Comparison of ENCODE assay signal across 9 cellular contexts in the genomic region with DNA sequence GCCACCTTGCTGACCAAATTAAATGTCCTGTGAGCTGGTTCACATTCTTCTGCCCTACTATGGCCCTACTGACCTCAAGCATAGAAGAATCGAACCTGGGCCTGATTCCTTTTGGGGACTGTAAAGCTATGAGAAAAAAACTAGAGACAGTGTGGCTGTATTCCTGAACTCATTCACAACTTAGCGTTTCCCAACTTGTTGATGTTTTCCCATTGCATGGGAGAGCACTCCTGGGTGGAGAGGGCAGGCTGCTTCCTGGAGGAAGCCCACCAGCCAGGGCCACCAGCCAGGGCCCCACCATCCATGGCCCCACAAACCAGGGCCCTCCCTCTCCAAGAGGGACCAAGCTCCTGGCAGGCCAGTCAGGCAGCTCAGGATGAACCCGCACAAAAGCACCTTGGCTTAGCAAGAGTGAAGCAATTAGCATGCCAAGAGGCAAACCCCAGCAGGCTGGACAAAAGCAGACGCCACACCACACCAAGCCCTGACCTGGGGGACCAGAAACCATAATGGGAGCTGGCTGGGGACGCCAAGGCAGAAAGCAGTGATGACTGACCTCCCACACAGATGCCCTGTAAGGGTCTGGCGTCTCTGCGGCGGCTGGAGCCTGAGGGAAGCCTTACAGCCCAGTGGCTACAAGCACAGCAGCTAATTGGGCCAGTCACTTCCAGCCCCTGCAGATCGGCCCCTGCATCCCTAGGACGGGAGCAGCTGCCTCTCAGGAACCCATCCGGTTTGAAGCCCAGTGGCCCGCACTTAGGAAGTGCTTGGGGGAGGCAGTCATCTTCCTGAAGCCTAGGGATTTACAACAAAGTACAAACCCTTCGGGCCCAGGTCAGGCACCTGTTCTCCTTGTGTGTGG. TPM values are rescaled to one million over a fixed set of nuclear protein-coding genes. Genes with fewer than 3 reads are reported as not detected.
DNase-seq lines count a peak whose midpoint lies in the region; ATAC-seq and TF ChIP-seq lines count a peak whose summit lies in the region.
"Had no signal": no experiment of that assay in that cellular context is flagged by ENCODE, and none has a peak within 500 bp of the region (broad histone marks: within the 10 kb centered on the region; RNA-seq: fewer than 3 reads in every experiment).

No MANE protein-coding gene starts in this region.

- H3K27ac Mint-ChIP-seq in T-cell (peak overlapping the region; percentile 100), glutamatergic neuron (ENCODE audit: unreplicated experiment) (no peak overlapping the region)

- peak; percentile 17 for DNase-seq in EH (ENCODE audit: low read depth)
- no peak for DNase-seq in T-cell
- DNase-seq in glutamatergic neuron = no peak
- peak; percentile 82 for DNase-seq in retina
- no peak for DNase-seq in superior temporal gyrus (ENCODE audit: extremely low spot score)
- no peak for DNase-seq in NCI-H1436 treated with DMSO at 0.1 percent for 48 hours (lab: John Stamatoyannopoulos, UW)
- DNase-seq: occipital lobe had no signal

- no peak for TF ChIP-seq CTCF in glutamatergic neuron (IDR thresholded peaks at IDR 0.05; ENCODE audit: partially characterized antibody, unreplicated experiment)

- H3K27me3 Mint-ChIP-seq in T-cell = no peaks in the 10 kb centered on the region
- H3K27me3 Mint-ChIP-seq in glutamatergic neuron (ENCODE audit: unreplicated experiment) = peaks cover 7% of the 10 kb centered on the region

- ATAC-seq in T-cell (replicated peaks in 1 of 4) (no peak), HG03571 (IDR thresholded peaks at IDR 0.05; ENCODE audit: unreplicated experiment) (no peak), HG03095 (IDR thresholded peaks at IDR 0.05; ENCODE audit: unreplicated experiment) (no peak)

- H3K4me3 Mint-ChIP-seq in T-cell (peak overlapping the region; percentile 95 to 100 (median 100)), glutamatergic neuron (ENCODE audit: unreplicated experiment) (peak overlapping the region; percentile 96)

- CTCF ChIA-PET in T-cell (lab: Charles Lee) = interaction anchor here (0.6 to 1.1 kb wide), 3 partner anchors 27 to 402 kb away, joined by 3 to 4 read pairs (median 3); no protein-coding TSS in a partner anchor

- POLR2A ChIA-PET in T-cell (lab: Charles Lee) = interaction anchor here (0.5 to 0.6 kb wide), 2 partner anchors 13 kb away, joined by 4 read pairs; no protein-coding TSS in a partner anchor

- H3K4me1 Mint-ChIP-seq in T-cell (peaks cover 53 to 67% (median 64%) of the 10 kb centered on the region in 3 donors), glutamatergic neuron (ENCODE audit: low read depth, unreplicated experiment) (peaks cover 18% of the 10 kb centered on the region)

- no peaks in the 10 kb centered on the region for H3K9me3 Mint-ChIP-seq in T-cell
- peaks cover 13% of the 10 kb centered on the region for H3K9me3 Mint-ChIP-seq in glutamatergic neuron (ENCODE audit: unreplicated experiment)

- H3K36me3 Mint-ChIP-seq in T-cell = peaks cover 22% of the 10 kb centered on the region
- no peaks in the 10 kb centered on the region for H3K36me3 Mint-ChIP-seq in glutamatergic neuron (ENCODE audit: unreplicated experiment)

RNA-seq across cellular contexts. Expression of gene CERK, which starts 2.1 kb away (rescaled TPM):
- total RNA-seq in T-cell (100 to 1,000 TPM in 3 of 5 donors, 10 to 100 TPM in 2; 77.4 to 155 (median 125) TPM), glutamatergic neuron (ENCODE audit: unreplicated experiment) (145 TPM)

RNA-seq across cellular contexts. Expression of gene TBC1D22A, which starts 26.5 kb away (rescaled TPM):
- total RNA-seq in T-cell (10 to 100 TPM; 38.3 to 67.8 (median 57.7) TPM), glutamatergic neuron (ENCODE audit: unreplicated experiment) (23.0 TPM)

Comparison
In these comparisons a context has a peak if more than half of its experiments do, and no peak if none do; other contexts are left out.
1. DNase-seq: peak in EH (single experiment) and retina (single experiment); none in T-cell (0 of 34), glutamatergic neuron (single experiment), superior temporal gyrus (single experiment) and NCI-H1436 treated with DMSO at 0.1 percent for 48 hours (single experiment).